26 cellular contexts compared by ENCODE assay signal in the genomic region with DNA sequence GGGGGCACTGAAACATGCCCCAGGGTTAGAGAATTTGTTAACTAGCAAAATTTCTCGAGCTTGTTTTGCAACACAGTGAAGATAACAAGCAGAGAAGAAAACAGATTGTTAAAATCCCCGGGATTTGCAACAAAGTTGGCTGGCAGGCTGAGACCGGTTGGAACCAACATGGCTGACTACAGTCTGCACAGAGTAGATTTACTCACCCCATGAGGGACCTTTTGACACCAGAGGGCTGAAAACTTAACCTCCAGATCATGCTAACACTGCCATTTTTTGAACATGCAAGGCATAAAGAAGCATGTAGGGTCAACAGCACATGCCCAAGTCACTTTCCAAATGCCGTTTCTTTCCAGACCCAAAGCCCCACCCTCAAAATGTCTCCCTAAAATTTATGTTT.
"Had no signal": no experiment of that assay in that cellular context is flagged by ENCODE, and none has a peak within 500 bp of the region (broad histone marks: within the 10 kb centered on the region; RNA-seq: fewer than 3 reads in every experiment).

No MANE protein-coding gene starts in this region.

- H3K27me3 ChIP-seq: neural progenitor cell, ovary, stomach, tibial artery, upper lobe of right lung, uterus had no signal

- H3K4me2 ChIP-seq: neural progenitor cell had no signal

- DNase-seq: hypothalamus; immature natural killer cell; left ventricle myocardium inferior; mesenchymal stem cell; naive B cell; natural killer cell; nephron progenitor cell; ovary; retina; right cardiac atrium; stimulated activated CD4-positive, alpha-beta T cell treated with anti-CD3 and anti-CD28 coated beads, Interleukin-12 subunit alpha, Interleukin-12 subunit beta, amount 100 ng/mL, for 4 hours; stimulated activated CD4-positive, alpha-beta T cell treated with anti-CD3 and anti-CD28 coated beads, Interleukin-15, amount 100 ng/mL, for 24 hours; stimulated activated CD4-positive, alpha-beta T cell treated with anti-CD3 and anti-CD28 coated beads, Interleukin-2, amount 100 ng/mL, for 24 hours; stimulated activated CD4-positive, alpha-beta T cell treated with anti-CD3 and anti-CD28 coated beads, Interleukin-4, amount 100 ng/mL, for 1 hour; stimulated activated naive B cell treated with anti-CD40 and anti-IgM and Interleukin-4, amounts not matched to agents 10 μg/mL and 1 μg/mL and 100 μg/mL, for 72 hours; stimulated activated naive CD8-positive, alpha-beta T cell treated with anti-CD3 and anti-CD28 coated beads, Interleukin-15, Interleukin-2, amounts not matched to agents 100 U/mL and 50 U/mL, for 24 hours; stomach; tibial artery; trophoblast cell; upper lobe of right lung; uterus had no signal

- FAIRE-seq: islet of Langerhans had no signal

- H3K9me3 ChIP-seq: ovary, stomach, thoracic aorta, tibial artery, upper lobe of right lung had no signal

- H2AFZ ChIP-seq: neural progenitor cell had no signal

- H3K36me3 ChIP-seq: left ventricle myocardium inferior, neural progenitor cell, ovary, stomach, thoracic aorta, tibial artery, upper lobe of right lung, uterus had no signal

- ATAC-seq: natural killer cell; right cardiac atrium; sciatic nerve; stimulated activated naive B cell treated with anti-CD40 and anti-IgM and Interleukin-4, amounts not matched to agents 10 μg/mL and 1 μg/mL and 100 μg/mL, for 72 hours; stimulated activated naive CD8-positive, alpha-beta T cell treated with anti-CD3 and anti-CD28 coated beads, Interleukin-15, Interleukin-2, amounts not matched to agents 100 U/mL and 50 U/mL, for 24 hours; upper lobe of right lung had no signal

- H3K27ac ChIP-seq: left ventricle myocardium inferior, neural progenitor cell, ovary, skin epidermis, stomach, thoracic aorta, tibial artery, upper lobe of right lung, uterus had no signal

- H3K4me1 ChIP-seq: left ventricle myocardium inferior, neural progenitor cell, stomach, tibial artery, upper lobe of right lung, uterus had no signal

- H3K4me3 ChIP-seq: left ventricle myocardium inferior, neural progenitor cell, ovary, skin epidermis, stomach, thoracic aorta, tibial artery, upper lobe of right lung, uterus had no signal

- H3K9ac ChIP-seq: neural progenitor cell had no signal
